In genomic region chr2:176096243-176096985, GRCh38 we compare ENCODE assay signal across 9 cellular contexts. TPM values are rescaled to one million over a fixed set of nuclear protein-coding genes. Genes with fewer than 3 reads are reported as not detected.
DNase-seq lines count a peak whose midpoint lies in the region; ATAC-seq and TF ChIP-seq lines count a peak whose summit lies in the region.
"Had no signal": no experiment of that assay in that cellular context is flagged by ENCODE, and none has a peak within 500 bp of the region (broad histone marks: within the 10 kb centered on the region; RNA-seq: fewer than 3 reads in every experiment).

No MANE protein-coding gene starts in this region.

- WGBS in trophoblast cell (ENCODE audit: extremely low coverage, insufficient coverage, insufficient read length), result no CpG with 5 or more reads among the region's 16 CpGs

- H3K4me1 ChIP-seq in colonic mucosa (peaks cover 4% of the 10 kb centered on the region), trophoblast cell (ENCODE audit: control insufficient read depth in 1 of 2, insufficient read depth in 2 of 2, low read length in 2 of 2) (peaks cover 10 to 27% of the 10 kb centered on the region in 2 experiments)

- H3K36me3 ChIP-seq in colonic mucosa, result no peaks in the 10 kb centered on the region
- no peaks in the 10 kb centered on the region for H3K36me3 ChIP-seq in trophoblast cell (ENCODE audit: control insufficient read depth in 1 of 2, insufficient read depth in 2 of 2, low read length in 2 of 2)

- peak overlapping the region; percentile 86 for H3K4me2 ChIP-seq in trophoblast cell (ENCODE audit: low read length)

- H3K18ac ChIP-seq in trophoblast cell (ENCODE audit: low read length), result no peak overlapping the region

- H3K9me3 ChIP-seq in colonic mucosa, result no peaks in the 10 kb centered on the region
- peaks cover 13% of the 10 kb centered on the region for H3K9me3 ChIP-seq in trophoblast cell (ENCODE audit: insufficient read depth, low read depth, low read length)

- H3K27ac ChIP-seq in colonic mucosa (no peak overlapping the region), trophoblast cell (ENCODE audit: low read depth, low read length) (no peak overlapping the region)

- no peak overlapping the region for H2BK12ac ChIP-seq in trophoblast cell (ENCODE audit: low read length)

- H3K23ac ChIP-seq in trophoblast cell (ENCODE audit: low read length), result no peak overlapping the region

- H3K9ac ChIP-seq in colonic mucosa (ENCODE audit: low read depth in 2 of 2, low read length in 2 of 2), result no peak overlapping the region
- H3K9ac ChIP-seq in trophoblast cell (ENCODE audit: low read length), result no peak overlapping the region

- TF ChIP-seq CTCF in colonic mucosa (IDR thresholded peaks at IDR 0.05), result no peak

- no peak overlapping the region for H3K14ac ChIP-seq in trophoblast cell (ENCODE audit: low read length)

- peak overlapping the region; percentile 34 for H3K4me3 ChIP-seq in colonic mucosa
- H3K4me3 ChIP-seq in trophoblast cell (ENCODE audit: low read depth, low read length), result no peak overlapping the region

- H3K79me1 ChIP-seq in trophoblast cell (ENCODE audit: low read length), result no peaks in the 10 kb centered on the region

- no peak overlapping the region for H2BK5ac ChIP-seq in trophoblast cell (ENCODE audit: low read depth, low read length, poor library complexity)

- H2AFZ ChIP-seq in trophoblast cell (ENCODE audit: insufficient read depth, low read length, poor library complexity), result no peak overlapping the region

- H3K27me3 ChIP-seq in colonic mucosa (peaks cover 94% of the 10 kb centered on the region), trophoblast cell (ENCODE audit: insufficient read depth, low read length) (peaks cover 82% of the 10 kb centered on the region)

- H4K12ac ChIP-seq in trophoblast cell (ENCODE audit: low read depth, low read length), result no peak overlapping the region

- no peak overlapping the region for H2AK5ac ChIP-seq in trophoblast cell (ENCODE audit: low read length)

- H4K8ac ChIP-seq in trophoblast cell (ENCODE audit: low read depth, low read length), result no peak overlapping the region

- intact Hi-C loops in colonic mucosa (cut with DNase I), result no loop called here

- peak; percentile 69 for DNase-seq in Daoy (ENCODE audit: low read depth)
- DNase-seq in NCI-H2196 (lab: John Stamatoyannopoulos, UW; ENCODE audit: unreplicated experiment), result peak; percentile 41
- peak; percentile 20 for DNase-seq in colonic mucosa
- DNase-seq in trophoblast cell, result no peak
- no peak for DNase-seq in cerebellar nuclear complex (lab: John Stamatoyannopoulos, UW)
- no peak for DNase-seq in middle frontal gyrus (ENCODE audit: extremely low spot score, low spot score)

- ATAC-seq in GM19328 (IDR thresholded peaks at IDR 0.05; ENCODE audit: unreplicated experiment) (no peak), HG03342 (IDR thresholded peaks at IDR 0.05; ENCODE audit: unreplicated experiment) (no peak)

- H4K91ac ChIP-seq in trophoblast cell (ENCODE audit: low read depth, low read length), result no peak overlapping the region

- H2BK120ac ChIP-seq in trophoblast cell (ENCODE audit: insufficient read depth, low read length, poor library complexity), result no peak overlapping the region

- no peaks in the 10 kb centered on the region for H3K79me2 ChIP-seq in trophoblast cell (ENCODE audit: control insufficient read depth, insufficient read depth, low read length, poor library complexity)

- no peak overlapping the region for H3K4ac ChIP-seq in trophoblast cell (ENCODE audit: low read depth, low read length)

RNA-seq across cellular contexts. Expression of gene HOXD12, which starts 3.2 kb away (rescaled TPM):
- total RNA-seq in Daoy (2014; rRNA removed; shearing (Covaris generic)), result 0.46 TPM in 1 of 2 replicates, not detected in the other
- total RNA-seq in colonic mucosa, result not detected
- 0.06 and 0.07 TPM in 2 replicates for polyA plus RNA-seq in trophoblast cell (2013)
- total RNA-seq: sciatic nerve had no signal

RNA-seq across cellular contexts. Expression of gene HOXD13, which starts 3.9 kb away (rescaled TPM):
- total RNA-seq in Daoy (2014; rRNA removed; shearing (Covaris generic)), result 20.7 and 21.5 TPM in 2 replicates
- total RNA-seq in colonic mucosa, result under 1 TPM; 0.32 to 0.77 TPM
- 0.28 and 0.37 TPM in 2 replicates for polyA plus RNA-seq in trophoblast cell (2013)
- total RNA-seq: sciatic nerve had no signal

RNA-seq across cellular contexts. Expression of gene HOXD11, which starts 10.7 kb away (rescaled TPM):
- total RNA-seq in Daoy (2014; rRNA removed; shearing (Covaris generic)), result 13.4 and 14.0 TPM in 2 replicates
- total RNA-seq in colonic mucosa, result 1 to 10 TPM in 1 of 2 donors, under 1 TPM in 1; 0.25 to 1.6 TPM
- 2.7 and 3.3 TPM in 2 replicates for polyA plus RNA-seq in trophoblast cell (2013)

RNA-seq across cellular contexts. Expression of gene EVX2, which starts 12.7 kb away (rescaled TPM):
- total RNA-seq in Daoy (2014; rRNA removed; shearing (Covaris generic)), result not detected in 2 replicates
- total RNA-seq in colonic mucosa, result not detected
- polyA plus RNA-seq in trophoblast cell (2013), result 0.03 TPM in 2 replicates
- total RNA-seq: sciatic nerve had no signal

RNA-seq across cellular contexts. Expression of gene HOXD10, which starts 20.2 kb away (rescaled TPM):
- total RNA-seq in Daoy (2014; rRNA removed; shearing (Covaris generic)), result 14.8 and 18.6 TPM in 2 replicates
- total RNA-seq in colonic mucosa, result 1 to 10 TPM in 1 of 2 donors, under 1 TPM in 1; 0.32 to 1.9 TPM
- polyA plus RNA-seq in trophoblast cell (2013), result 1.4 and 1.6 TPM in 2 replicates

Comparison
In these comparisons a context has a peak if more than half of its experiments do, and no peak if none do; other contexts are left out.
1. DNase-seq: peak in Daoy (single experiment), NCI-H2196 (single experiment) and colonic mucosa (single experiment); none in trophoblast cell (0 of 2), cerebellar nuclear complex (0 of 2) and middle frontal gyrus (single experiment).
2. RNA of gene HOXD13, which starts 3.9 kb away (total RNA-seq): 20.7 to 21.5 TPM in Daoy; 0.32 to 0.77 TPM in colonic mucosa; every median in the first group is over 10 times any median in the second.